ENCODE assay signal across 6 cellular contexts in the genomic region with DNA sequence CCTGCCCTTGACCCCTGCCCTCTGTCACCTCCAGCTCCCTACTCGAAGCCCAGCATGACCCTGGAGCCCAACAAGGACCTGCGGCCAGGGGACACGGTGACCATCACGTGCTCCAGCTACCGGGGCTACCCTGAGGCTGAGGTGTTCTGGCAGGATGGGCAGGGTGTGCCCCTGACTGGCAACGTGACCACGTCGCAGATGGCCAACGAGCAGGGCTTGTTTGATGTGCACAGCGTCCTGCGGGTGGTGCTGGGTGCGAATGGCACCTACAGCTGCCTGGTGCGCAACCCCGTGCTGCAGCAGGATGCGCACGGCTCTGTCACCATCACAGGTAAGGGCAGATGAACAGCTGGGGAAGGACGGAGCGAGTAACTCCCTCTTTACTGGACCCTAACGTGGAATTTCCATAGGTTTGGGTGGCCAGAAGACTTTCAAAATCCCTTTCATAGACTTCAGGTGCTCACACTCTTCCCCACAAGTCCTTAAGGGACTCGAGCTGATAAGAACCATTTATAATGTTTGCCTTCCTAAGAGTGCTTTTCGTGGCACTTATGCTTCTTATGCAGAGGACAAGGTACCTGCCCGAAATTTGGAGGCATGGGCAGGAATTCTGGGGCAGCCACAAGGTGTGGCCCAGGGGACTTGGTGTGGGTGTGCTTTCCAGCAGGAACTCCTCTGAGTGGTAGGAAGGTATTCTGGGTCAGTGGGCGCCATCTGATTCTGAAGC. TPM values are rescaled to one million over a fixed set of nuclear protein-coding genes. Genes with fewer than 3 reads are reported as not detected.
"Had no signal": no experiment of that assay in that cellular context is flagged by ENCODE, and none has a peak within 500 bp of the region (broad histone marks: within the 10 kb centered on the region; RNA-seq: fewer than 3 reads in every experiment).

No MANE protein-coding gene starts in this region.

RNA-seq across cellular contexts. Expression of gene INSYN1, which starts 48.8 kb away (rescaled TPM):
- total RNA-seq: activated CD4-positive, alpha-beta memory T cell treated with anti-CD3 and anti-CD28 coated beads, Interleukin-2, amount 10 ng/mL, durations not matched to agents 7 days and 5 days; activated CD4-positive, alpha-beta T cell treated with anti-CD3 and anti-CD28 coated beads, Interleukin-2, amount 10 ng/mL, durations not matched to agents 7 days and 5 days; activated naive CD4-positive, alpha-beta T cell treated with anti-CD3 and anti-CD28 coated beads, Interleukin-2, amount 50 U/mL, for 72 hours; activated naive CD8-positive, alpha-beta T cell treated with anti-CD3 and anti-CD28 coated beads, Interleukin-2, amount 10 ng/mL, durations not matched to agents 7 days and 5 days; activated T-cell treated with anti-CD3 and anti-CD28 coated beads, Interleukin-2, amount 50 U/mL, for 72 hours; T-helper 2 cell treated with Interferon-gamma antibody and Interleukin-4, amounts not matched to agents 100 ng/mL and 5 ng/mL, for 36 hours had no signal
